In genomic region chrX:28659269-28659668, GRCh38 we compare ENCODE assay signal across 14 cellular contexts.
DNase-seq lines count a peak whose midpoint lies in the region; ATAC-seq and TF ChIP-seq lines count a peak whose summit lies in the region.
"Had no signal": no experiment of that assay in that cellular context is flagged by ENCODE, and none has a peak within 500 bp of the region (broad histone marks: within the 10 kb centered on the region; RNA-seq: fewer than 3 reads in every experiment).

No MANE protein-coding gene starts in this region.

- no peaks in the 10 kb centered on the region for H4K20me1 ChIP-seq in DND-41 (ENCODE audit: insufficient read depth, low read length)
- no peaks in the 10 kb centered on the region for H4K20me1 ChIP-seq in OCI-LY1 (ENCODE audit: insufficient read depth, low read length)

- ATAC-seq in DND-41 (ENCODE audit: insufficient read depth, low read depth) (no peak), GM18520 (IDR thresholded peaks at IDR 0.05; ENCODE audit: unreplicated experiment) (no peak)
- ATAC-seq: CD8-positive, alpha-beta T cell; gastroesophageal sphincter; mucosa of descending colon; sciatic nerve had no signal

- no peak overlapping the region for H3K9ac ChIP-seq in DND-41 (ENCODE audit: low read depth, low read length)
- H3K9ac ChIP-seq in OCI-LY1 (ENCODE audit: low read length), result no peak overlapping the region
- H3K9ac ChIP-seq: KMS-11 had no signal

- H3K27ac ChIP-seq in 22Rv1 (no peak overlapping the region), DND-41 (ENCODE audit: low read length) (no peak overlapping the region), OCI-LY1 (ENCODE audit: low read depth, low read length, poor library complexity, severe bottlenecking) (no peak overlapping the region)
- H3K27ac ChIP-seq: gastroesophageal sphincter, KMS-11 had no signal

- H3K4me2 ChIP-seq in DND-41 (ENCODE audit: insufficient read depth, low read length) (no peak overlapping the region), OCI-LY1 (ENCODE audit: low read length) (no peak overlapping the region)
- H3K4me2 ChIP-seq: KMS-11 had no signal

- H3K4me3 Mint-ChIP-seq in endothelial cell (ENCODE audit: unreplicated experiment), result no peak overlapping the region
- no peak overlapping the region for H3K4me3 Mint-ChIP-seq in T-helper 2 cell treated with Interferon-gamma antibody and Interleukin-4, amounts not matched to agents 5 μg/mL and 100 μg/mL, for 36 hours
- H3K4me3 Mint-ChIP-seq: CD8-positive, alpha-beta T cell had no signal

- H3K79me2 ChIP-seq in DND-41 (ENCODE audit: insufficient read depth, low read length) (no peaks in the 10 kb centered on the region), OCI-LY1 (ENCODE audit: insufficient read depth, low read length) (no peaks in the 10 kb centered on the region)

- no peak overlapping the region for H3K27ac Mint-ChIP-seq in endothelial cell (ENCODE audit: unreplicated experiment)
- H3K27ac Mint-ChIP-seq in T-helper 2 cell treated with Interferon-gamma antibody and Interleukin-4, amounts not matched to agents 5 μg/mL and 100 μg/mL, for 36 hours, result no peak overlapping the region
- H3K27ac Mint-ChIP-seq: CD8-positive, alpha-beta T cell had no signal

- no peaks in the 10 kb centered on the region for H3K9me2 ChIP-seq in OCI-LY1 (ENCODE audit: low read depth, low read length)

- no peaks in the 10 kb centered on the region for H3K9me3 Mint-ChIP-seq in endothelial cell (ENCODE audit: unreplicated experiment)
- no peaks in the 10 kb centered on the region for H3K9me3 Mint-ChIP-seq in T-helper 2 cell treated with Interferon-gamma antibody and Interleukin-4, amounts not matched to agents 5 μg/mL and 100 μg/mL, for 36 hours
- H3K9me3 Mint-ChIP-seq: CD8-positive, alpha-beta T cell had no signal

- H3K4me1 Mint-ChIP-seq in endothelial cell (ENCODE audit: unreplicated experiment), result no peaks in the 10 kb centered on the region
- H3K4me1 Mint-ChIP-seq in T-helper 2 cell treated with Interferon-gamma antibody and Interleukin-4, amounts not matched to agents 5 μg/mL and 100 μg/mL, for 36 hours (ENCODE audit: low read depth), result no peaks in the 10 kb centered on the region

- H3F3A ChIP-seq in OCI-LY1 (ENCODE audit: insufficient read depth, low read length), result no peaks in the 10 kb centered on the region

- TF ChIP-seq CTCF in 22Rv1 (IDR thresholded peaks at IDR 0.05) (peak; percentile 40), DND-41 (IDR thresholded peaks at IDR 0.05; ENCODE audit: borderline replicate concordance, extremely low read depth, low read length, poor library complexity, severe bottlenecking) (peak; percentile 44), OCI-LY1 (IDR thresholded peaks at IDR 0.05; ENCODE audit: low read length) (peak; percentile 50), endothelial cell (IDR thresholded peaks at IDR 0.05; ENCODE audit: unreplicated experiment) (peak; percentile 55)

- H3K27me3 ChIP-seq in DND-41 (ENCODE audit: insufficient read depth, low read length, poor library complexity), result no peaks in the 10 kb centered on the region
- H3K27me3 ChIP-seq in OCI-LY1 (ENCODE audit: insufficient read depth, low read length), result no peaks in the 10 kb centered on the region
- no peaks in the 10 kb centered on the region for H3K27me3 ChIP-seq in MG63
- H3K27me3 ChIP-seq: gastroesophageal sphincter had no signal

- H3K4me1 ChIP-seq in DND-41 (ENCODE audit: insufficient read depth, low read length), result no peaks in the 10 kb centered on the region
- no peaks in the 10 kb centered on the region for H3K4me1 ChIP-seq in OCI-LY1 (ENCODE audit: insufficient read depth, low read length, severe bottlenecking)
- H3K4me1 ChIP-seq: gastroesophageal sphincter had no signal

- H3K36me3 ChIP-seq in DND-41 (ENCODE audit: insufficient read depth, low read length) (no peaks in the 10 kb centered on the region), OCI-LY1 (ENCODE audit: insufficient read depth, low read length) (no peaks in the 10 kb centered on the region), MG63 (no peaks in the 10 kb centered on the region)
- H3K36me3 ChIP-seq: gastroesophageal sphincter had no signal

- H3K36me3 Mint-ChIP-seq in endothelial cell (ENCODE audit: low read depth, unreplicated experiment), result no peaks in the 10 kb centered on the region
- no peaks in the 10 kb centered on the region for H3K36me3 Mint-ChIP-seq in T-helper 2 cell treated with Interferon-gamma antibody and Interleukin-4, amounts not matched to agents 5 μg/mL and 100 μg/mL, for 36 hours (ENCODE audit: low read depth)
- H3K36me3 Mint-ChIP-seq: CD8-positive, alpha-beta T cell had no signal

- H2AFZ ChIP-seq in DND-41 (ENCODE audit: low read depth, low read length) (no peak overlapping the region), OCI-LY1 (ENCODE audit: low read length) (no peak overlapping the region)

- no peak for DNase-seq in DND-41
- DNase-seq in endothelial cell (ENCODE audit: low spot score), result peak; percentile 3
- no peak for DNase-seq in NCI-H1694 (lab: John Stamatoyannopoulos, UW)
- no peak for DNase-seq in T-helper 2 cell treated with Interferon-gamma antibody and Interleukin-4, amounts not matched to agents 5 μg/mL and 100 μg/mL, for 36 hours (ENCODE audit: low spot score)
- no peak for DNase-seq in MG63
- DNase-seq: mucosa of descending colon, T-helper 9 cell had no signal

- H3K9me3 ChIP-seq in DND-41 (ENCODE audit: insufficient read depth, low read length, severe bottlenecking), result no peaks in the 10 kb centered on the region
- H3K9me3 ChIP-seq in OCI-LY1 (ENCODE audit: low read length), result no peaks in the 10 kb centered on the region
- no peaks in the 10 kb centered on the region for H3K9me3 ChIP-seq in MG63
- H3K9me3 ChIP-seq: gastroesophageal sphincter, mucosa of descending colon had no signal

- no peaks in the 10 kb centered on the region for H3K27me3 Mint-ChIP-seq in endothelial cell (ENCODE audit: unreplicated experiment)
- H3K27me3 Mint-ChIP-seq in T-helper 2 cell treated with Interferon-gamma antibody and Interleukin-4, amounts not matched to agents 5 μg/mL and 100 μg/mL, for 36 hours (ENCODE audit: low read depth), result no peaks in the 10 kb centered on the region

- no peak overlapping the region for H3K4me3 ChIP-seq in DND-41 (ENCODE audit: low read depth in 1 of 2, low read length in 2 of 2)
- no peak overlapping the region for H3K4me3 ChIP-seq in OCI-LY1 (ENCODE audit: low read depth, low read length, poor library complexity, severe bottlenecking)
- no peak overlapping the region for H3K4me3 ChIP-seq in MG63
- H3K4me3 ChIP-seq: gastroesophageal sphincter, mucosa of descending colon had no signal
